Comparison of ENCODE assay signal across 28 cellular contexts in the genomic region with DNA sequence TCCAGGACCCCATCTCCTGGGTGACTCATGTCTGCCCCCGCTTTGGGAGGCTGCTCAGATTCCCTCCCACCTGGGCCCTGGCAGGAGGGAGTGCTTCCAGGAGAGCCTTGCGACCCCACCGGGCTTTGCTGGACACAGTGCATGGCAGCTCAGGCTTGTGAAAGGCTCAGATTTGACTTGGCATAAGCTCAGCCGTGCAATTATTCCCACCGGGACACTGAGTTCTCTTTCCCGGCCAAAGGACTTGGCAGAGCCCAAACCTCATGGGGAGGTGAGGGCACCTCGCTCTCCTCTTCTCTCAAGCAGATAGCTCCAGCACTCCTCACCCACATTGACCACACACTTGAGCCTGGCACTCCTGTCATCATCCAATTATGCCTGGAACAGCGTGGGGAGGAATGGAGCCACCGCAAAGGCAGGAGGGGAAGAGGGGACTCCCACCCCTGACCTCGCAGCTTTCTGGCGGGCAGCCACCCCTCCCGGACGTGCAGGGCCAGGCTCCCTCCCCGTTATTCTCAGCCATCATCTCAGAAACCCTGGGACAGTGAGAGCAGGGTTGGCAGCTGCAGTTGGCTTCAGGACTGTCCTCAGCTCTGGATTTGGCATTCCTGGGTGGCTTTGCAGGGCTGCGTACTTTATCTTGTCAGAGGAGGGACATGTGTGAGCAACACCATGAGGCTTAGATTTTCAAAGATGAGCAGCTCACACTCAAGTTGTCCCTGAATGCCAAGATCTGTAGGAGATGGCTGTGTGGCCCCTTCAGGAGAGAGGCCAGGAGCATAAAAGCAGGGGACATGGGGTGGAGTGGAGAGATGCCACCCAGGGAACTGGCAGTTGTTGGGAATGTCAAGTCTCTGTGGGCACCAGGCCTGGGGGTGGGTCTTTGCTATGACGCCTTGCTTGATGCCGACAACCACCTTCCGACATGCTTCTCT.
A peak's percentile ranks its signal among the peaks of the same experiment; 100 is the strongest.
DNase-seq lines count a peak whose midpoint lies in the region; ATAC-seq, FAIRE-seq and TF ChIP-seq lines count a peak whose summit lies in the region.
"Had no signal": no experiment of that assay in that cellular context is flagged by ENCODE, and none has a peak within 500 bp of the region (broad histone marks: within the 10 kb centered on the region; RNA-seq: fewer than 3 reads in every experiment).

No MANE protein-coding gene starts in this region.

- intact Hi-C loops in Right ventricle myocardium superior (cut with DNase I), result no loop called here

- TF ChIP-seq CTCF in LNCaP clone FGC (IDR thresholded peaks at IDR 0.05; ENCODE audit: control insufficient read depth, extremely low read depth, insufficient read depth), result no peak

- ATAC-seq in Right ventricle myocardium superior (ENCODE audit: poor library complexity), result peak; percentile 96
- no peak for ATAC-seq in GM21717 (IDR thresholded peaks at IDR 0.05; ENCODE audit: unreplicated experiment)
- ATAC-seq: activated CD4-positive, alpha-beta T cell treated with anti-CD3 and anti-CD28 coated beads for 36 hours; esophagus mucosa; foreskin keratinocyte; upper lobe of right lung had no signal

- H3K4me3 ChIP-seq in LNCaP clone FGC (ENCODE audit: low read depth, low read length), result no peak overlapping the region
- H3K4me3 ChIP-seq: adrenal gland, smooth muscle cell, upper lobe of right lung had no signal

- FAIRE-seq in frontal cortex (lab: Jason Lieb, UNC), result no peak
- FAIRE-seq: A204.1, colon, GM19239 had no signal

- DNase-seq in Ammon's horn (ENCODE audit: low spot score) (peak; percentile 40), LNCaP clone FGC (ENCODE audit: low read depth) (peak; percentile 15), Right ventricle myocardium superior (peak; percentile 84), medulla oblongata (ENCODE audit: extremely low spot score) (peak; percentile 41), COLO829 (ENCODE audit: low spot score) (no peak), OCI-M1 (lab: John Stamatoyannopoulos, UW) (no peak), frontal cortex (ENCODE audit: low spot score in 2 of 2) (no peak)
- DNase-seq: activated CD4-positive, alpha-beta T cell treated with anti-CD3 and anti-CD28 coated beads for 36 hours; activated CD8-positive, alpha-beta memory T cell treated with anti-CD3 and anti-CD28 coated beads for 24 hours; activated naive CD4-positive, alpha-beta T cell; activated T-cell treated with anti-CD3 and anti-CD28 coated beads, Interleukin-2, amount 50 U/mL, for 24 hours; adrenal gland; Caco-2; effector memory CD4-positive, alpha-beta T cell; EL; foreskin keratinocyte; mammary epithelial cell; NCI-H1436 treated with DMSO at 0.1 percent for 48 hours; NCI-H2171; NCI-H526; stimulated activated CD4-positive, alpha-beta T cell treated with anti-CD3 and anti-CD28 coated beads, Interleukin-2, amount 100 ng/mL, for 24 hours; upper lobe of right lung had no signal

Comparison
In these comparisons a context has a peak if more than half of its experiments do, and no peak if none do; other contexts are left out.
1. DNase-seq: peak in Ammon's horn (single experiment), LNCaP clone FGC (single experiment), Right ventricle myocardium superior (single experiment) and medulla oblongata (single experiment); none in COLO829 (single experiment), OCI-M1 (single experiment) and frontal cortex (0 of 2).